Comparison of ENCODE assay signal across 14 cellular contexts in the genomic region with DNA sequence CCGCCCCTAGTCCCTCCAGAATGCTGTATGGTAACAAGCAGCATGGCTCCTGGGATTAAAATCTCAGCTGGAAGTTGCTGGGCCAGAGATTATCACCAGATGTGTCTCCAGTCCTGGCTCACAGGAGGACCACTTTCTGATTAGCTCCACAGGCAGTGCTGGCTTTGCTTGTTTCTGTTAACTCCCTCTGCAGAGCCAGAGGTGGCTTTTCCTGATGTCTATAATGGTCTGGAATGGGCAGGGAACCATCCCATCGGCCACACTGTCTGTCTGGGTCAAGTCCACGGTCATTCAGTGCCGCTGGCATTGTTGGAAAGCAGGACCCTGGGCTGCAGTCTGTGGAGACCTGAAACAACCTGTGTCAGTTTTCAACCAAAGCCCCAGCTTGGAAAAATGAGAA.
DNase-seq lines count a peak whose midpoint lies in the region; ATAC-seq and TF ChIP-seq lines count a peak whose summit lies in the region.
"Had no signal": no experiment of that assay in that cellular context is flagged by ENCODE, and none has a peak within 500 bp of the region (broad histone marks: within the 10 kb centered on the region; RNA-seq: fewer than 3 reads in every experiment).

No MANE protein-coding gene starts in this region.

- TF ChIP-seq POLR2A in gastroesophageal sphincter (IDR thresholded peaks at IDR 0.05): no peak

- H3K27ac ChIP-seq in left ventricle myocardium inferior (replicated peaks) (peak overlapping the region; percentile 36), gastroesophageal sphincter (peak overlapping the region; percentile 21 to 79 (median 71)), rectal smooth muscle tissue (ENCODE audit: low read depth, low read length) (peak overlapping the region; percentile 11), aorta (ENCODE audit: low read depth in 1 of 2, low read length in 2 of 2) (peak overlapping the region; percentile 2 to 26)
- H3K27ac ChIP-seq in naive thymus-derived CD4-positive, alpha-beta T cell (ENCODE audit: low read depth, low read length): no peak overlapping the region
- H3K27ac ChIP-seq: 22Rv1, BLaER1 had no signal

- no peak for TF ChIP-seq CTCF in left ventricle myocardium inferior (IDR thresholded peaks at IDR 0.05; ENCODE audit: borderline replicate concordance)
- TF ChIP-seq CTCF in gastroesophageal sphincter (IDR thresholded peaks at IDR 0.05): no peak

- no peak for TF ChIP-seq EP300 in gastroesophageal sphincter (IDR thresholded peaks at IDR 0.05)

- H3K4me3 ChIP-seq in left ventricle myocardium inferior: no peak overlapping the region
- no peak overlapping the region for H3K4me3 ChIP-seq in gastroesophageal sphincter
- H3K4me3 ChIP-seq in rectal smooth muscle tissue (ENCODE audit: low read length): no peak overlapping the region
- H3K4me3 ChIP-seq in aorta (ENCODE audit: low read length in 2 of 2): no peak overlapping the region
- no peak overlapping the region for H3K4me3 ChIP-seq in naive thymus-derived CD4-positive, alpha-beta T cell (ENCODE audit: low read length)
- H3K4me3 ChIP-seq: BLaER1 had no signal

- H3K36me3 Mint-ChIP-seq in naive thymus-derived CD4-positive, alpha-beta T cell: no peaks in the 10 kb centered on the region
- H3K36me3 Mint-ChIP-seq: CD8-positive, alpha-beta memory T cell had no signal

- H3K27me3 ChIP-seq in left ventricle myocardium inferior (ENCODE audit: low read depth) (no peaks in the 10 kb centered on the region), gastroesophageal sphincter (no peaks in the 10 kb centered on the region), rectal smooth muscle tissue (ENCODE audit: control insufficient read depth, insufficient read depth, low read length) (no peaks in the 10 kb centered on the region), aorta (ENCODE audit: control insufficient read depth in 1 of 2, insufficient read depth in 2 of 2, low read length in 1 of 2) (no peaks in the 10 kb centered on the region)
- H3K27me3 ChIP-seq in naive thymus-derived CD4-positive, alpha-beta T cell (ENCODE audit: control insufficient read depth in 2 of 2, insufficient read depth in 2 of 2, low read length in 2 of 2): no peaks in the 10 kb centered on the region
- H3K27me3 ChIP-seq: BLaER1 had no signal

- POLR2A ChIA-PET in naive thymus-derived CD4-positive, alpha-beta T cell (lab: Charles Lee): no interaction called here

- H3K9ac ChIP-seq in rectal smooth muscle tissue (ENCODE audit: low read length): no peak overlapping the region
- H3K9ac ChIP-seq: BLaER1 had no signal

- H3K4me1 ChIP-seq in left ventricle myocardium inferior (peaks cover 70% of the 10 kb centered on the region), gastroesophageal sphincter (peaks cover 0 to 65% (median 8%) of the 10 kb centered on the region in 3 donors), rectal smooth muscle tissue (ENCODE audit: control insufficient read depth, insufficient read depth, low read length) (peaks cover 14% of the 10 kb centered on the region), aorta (ENCODE audit: control insufficient read depth in 1 of 2, insufficient read depth in 2 of 2, low read length in 2 of 2) (peaks cover 0 to 3% of the 10 kb centered on the region in 2 donors)
- H3K4me1 ChIP-seq in naive thymus-derived CD4-positive, alpha-beta T cell (ENCODE audit: control insufficient read depth in 2 of 2, insufficient read depth in 2 of 2, low read length in 2 of 2): no peaks in the 10 kb centered on the region

- peaks cover 17% of the 10 kb centered on the region for H3K36me3 ChIP-seq in left ventricle myocardium inferior
- H3K36me3 ChIP-seq in gastroesophageal sphincter: peaks cover 0 to 49% of the 10 kb centered on the region in 2 donors
- H3K36me3 ChIP-seq in rectal smooth muscle tissue (ENCODE audit: control insufficient read depth, insufficient read depth, low read length): no peaks in the 10 kb centered on the region
- H3K36me3 ChIP-seq in aorta (ENCODE audit: control insufficient read depth in 1 of 2, insufficient read depth in 2 of 2, low read length in 1 of 2): peaks cover 0 to 4% of the 10 kb centered on the region in 2 donors
- H3K36me3 ChIP-seq in naive thymus-derived CD4-positive, alpha-beta T cell (ENCODE audit: control insufficient read depth in 2 of 3, insufficient read depth in 3 of 3, low read length in 3 of 3): no peaks in the 10 kb centered on the region
- H3K36me3 ChIP-seq: BLaER1 had no signal

- H3K27ac Mint-ChIP-seq in naive thymus-derived CD4-positive, alpha-beta T cell: no peak overlapping the region
- H3K27ac Mint-ChIP-seq: CD8-positive, alpha-beta memory T cell had no signal

- H3K9me3 Mint-ChIP-seq in naive thymus-derived CD4-positive, alpha-beta T cell: no peaks in the 10 kb centered on the region
- H3K9me3 Mint-ChIP-seq: CD8-positive, alpha-beta memory T cell had no signal

- no peaks in the 10 kb centered on the region for H3K4me1 Mint-ChIP-seq in naive thymus-derived CD4-positive, alpha-beta T cell
- H3K4me1 Mint-ChIP-seq: CD8-positive, alpha-beta memory T cell had no signal

- H3K27me3 Mint-ChIP-seq in naive thymus-derived CD4-positive, alpha-beta T cell: peaks cover 0 to 11% (median 5%) of the 10 kb centered on the region in 5 donors

- DNase-seq in left ventricle myocardium inferior (no peak), left cardiac atrium (no peak), aorta (no peak), NCI-H1417 treated with DMSO at 0.1 percent for 48 hours (lab: John Stamatoyannopoulos, UW) (no peak)
- DNase-seq in naive thymus-derived CD4-positive, alpha-beta T cell: no peak
- DNase-seq: CD8-positive, alpha-beta memory T cell; DND-41; IMR-90 had no signal

- intact Hi-C loops in left ventricle myocardium inferior (cut with micrococcal nuclease): no loop called here
- intact Hi-C loops in left cardiac atrium (cut with DNase I): no loop called here
- intact Hi-C loops in aorta (cut with DNase I): no loop called here
- intact Hi-C loops in naive thymus-derived CD4-positive, alpha-beta T cell (cut with micrococcal nuclease): no loop called here

- ATAC-seq in left cardiac atrium (no peak), gastroesophageal sphincter (no peak), aorta (ENCODE audit: low FRiP score) (no peak), HG03097 (IDR thresholded peaks at IDR 0.05; ENCODE audit: low FRiP score, unreplicated experiment) (no peak)
- no peak for ATAC-seq in naive thymus-derived CD4-positive, alpha-beta T cell

- H3K4me3 Mint-ChIP-seq in naive thymus-derived CD4-positive, alpha-beta T cell: no peak overlapping the region

- CTCF ChIA-PET in naive thymus-derived CD4-positive, alpha-beta T cell (lab: Charles Lee): no interaction called here

- H3K9me3 ChIP-seq in left ventricle myocardium inferior (replicated peaks): no peaks in the 10 kb centered on the region
- H3K9me3 ChIP-seq in gastroesophageal sphincter: no peaks in the 10 kb centered on the region
- H3K9me3 ChIP-seq in aorta (ENCODE audit: control insufficient read depth, low read length): no peaks in the 10 kb centered on the region
- H3K9me3 ChIP-seq in naive thymus-derived CD4-positive, alpha-beta T cell (ENCODE audit: control insufficient read depth in 2 of 3, low read length in 3 of 3): no peaks in the 10 kb centered on the region
- H3K9me3 ChIP-seq: BLaER1, Caco-2 had no signal

- WGBS in gastroesophageal sphincter (ENCODE audit: low coverage in 1 of 2), 2 donors: 60 to 64% methylated on average over 3 to 4 of the region's 4 CpGs
- 47 to 54% methylated on average over 4 of the region's 4 CpGs for WGBS in aorta, 2 donors
